Comparison of ENCODE assay signal across 1 cellular context in the genomic region with DNA sequence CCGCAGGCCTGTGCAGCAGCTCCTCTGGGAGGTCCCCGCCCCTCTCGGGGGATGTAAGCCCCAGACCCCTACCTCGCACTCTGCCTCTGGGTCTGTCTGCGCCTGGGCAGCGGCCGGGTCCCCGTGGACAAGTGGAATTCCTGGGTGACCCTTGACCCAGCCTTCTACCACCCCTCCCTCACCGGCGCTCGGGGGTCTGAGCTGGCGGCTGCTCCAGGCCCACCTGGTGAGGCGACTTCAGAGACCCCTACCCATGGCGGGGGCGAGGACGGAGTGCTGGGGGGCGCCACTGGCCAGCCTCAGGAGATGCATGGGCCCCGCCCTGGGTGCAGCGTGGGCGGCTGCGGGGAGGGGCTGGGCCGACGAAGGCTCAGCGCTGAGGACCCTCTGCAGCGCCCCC. TPM values are rescaled to one million over a fixed set of nuclear protein-coding genes. Genes with fewer than 3 reads are reported as not detected.
"Had no signal": no experiment of that assay in that cellular context is flagged by ENCODE, and none has a peak within 500 bp of the region (broad histone marks: within the 10 kb centered on the region; RNA-seq: fewer than 3 reads in every experiment).

No MANE protein-coding gene starts in this region.

RNA-seq across cellular contexts. Expression of gene SPRN, which starts 8.4 kb away (rescaled TPM):
- total RNA-seq: HT-29 had no signal
